19 cellular contexts compared by ENCODE assay signal in the genomic region with DNA sequence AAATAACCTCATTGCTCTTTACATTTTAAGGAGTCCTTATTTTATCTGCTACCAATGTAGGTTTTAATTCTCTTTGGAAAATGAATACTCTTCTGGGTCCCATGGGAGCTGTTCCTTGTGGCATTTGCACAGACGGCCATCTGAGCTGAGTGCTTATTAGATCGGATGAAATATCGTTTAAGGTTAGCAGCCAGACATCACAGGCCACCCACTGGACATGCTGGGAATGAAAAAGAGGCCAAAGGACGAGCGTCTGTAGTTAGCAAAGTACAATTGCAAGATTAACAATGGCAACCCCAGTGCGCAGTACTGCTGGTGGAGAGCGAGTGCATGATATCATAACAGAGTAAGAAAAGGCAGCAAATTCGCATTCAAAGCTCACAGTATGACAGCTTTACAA. TPM values are rescaled to one million over a fixed set of nuclear protein-coding genes. Genes with fewer than 3 reads are reported as not detected.
DNase-seq lines count a peak whose midpoint lies in the region; ATAC-seq, FAIRE-seq and TF ChIP-seq lines count a peak whose summit lies in the region.
"Had no signal": no experiment of that assay in that cellular context is flagged by ENCODE, and none has a peak within 500 bp of the region (broad histone marks: within the 10 kb centered on the region; RNA-seq: fewer than 3 reads in every experiment).

No MANE protein-coding gene starts in this region.

- no peak for TF ChIP-seq RAD21 in A549 (conservative IDR thresholded peaks at IDR 0.05 in 1 of 2, IDR thresholded peaks at IDR 0.05 in 1 of 2)

- ATAC-seq in A549 = peak in 1 of 2 experiments; percentile 39; a peak in 2 of 6 replicates
- no peak for ATAC-seq in left ventricle myocardium superior
- ATAC-seq: GM23338, HCT116 had no signal

- H3K4me1 ChIP-seq in A549 = no peaks in the 10 kb centered on the region

- FAIRE-seq in A549 (lab: Jason Lieb, UNC) (no peak), urothelium cell line (lab: Jason Lieb, UNC) (no peak)

- H3K4me3 ChIP-seq in A549 (no peak overlapping the region), brain microvascular endothelial cell (ENCODE audit: low read depth, low read length) (no peak overlapping the region)
- H3K4me3 ChIP-seq: GM23338 had no signal

- H3K27ac ChIP-seq in A549 (no peak overlapping the region), brain microvascular endothelial cell (no peak overlapping the region)
- H3K27ac ChIP-seq: 22Rv1 had no signal

- no peak for TF ChIP-seq EP300 in A549 (IDR thresholded peaks at IDR 0.05)

- CTCF ChIA-PET in A549 (lab: Yijun Ruan, JAX) = interaction anchor here (0.9 to 1.0 kb wide), 2 partner anchors 14 to 21 kb away, joined by 3 to 4 read pairs; no protein-coding TSS in a partner anchor

- WGBS in A549 (ENCODE audit: missing lambda C conversion rate) = 28% methylated on average over 8 of the region's 8 CpGs

- no peaks in the 10 kb centered on the region for H3K9me3 ChIP-seq in A549

- TF ChIP-seq CTCF in A549 (IDR thresholded peaks at IDR 0.05) = no peak
- peak; percentile 21 for TF ChIP-seq CTCF in brain microvascular endothelial cell (IDR thresholded peaks at IDR 0.05; ENCODE audit: low read depth, low read length, missing control alignments)

- no peak for TF ChIP-seq POLR2A in A549 (IDR thresholded peaks at IDR 0.05; ENCODE audit: low read length)

- H3K4me2 ChIP-seq in A549 = no peak overlapping the region
- H3K4me2 ChIP-seq: GM23338 had no signal

- DNase-seq in DMS53 (lab: John Stamatoyannopoulos, UW) (peak; percentile 24), DMS53 treated with DMSO at 0.1 percent for 48 hours (lab: John Stamatoyannopoulos, UW; ENCODE audit: unreplicated experiment) (no peak), A549 (ENCODE audit: low read depth in 1 of 2, low spot score in 1 of 2) (no peak), NCI-H82 (lab: John Stamatoyannopoulos, UW) (peak; percentile 66), brain microvascular endothelial cell (no peak), NOMO-1 treated with dmso at 0.1 percent for 144 hours (lab: John Stamatoyannopoulos, UW; ENCODE audit: unreplicated experiment) (no peak), left ventricle myocardium superior (no peak), urothelium cell line (ENCODE audit: low spot score) (no peak)
- DNase-seq: CD4-positive, CD25-positive, alpha-beta regulatory T cell; COR-L47; DMS 273 treated with DMSO at 0.1 percent for 48 hours; GF-D8; NCI-H1105 treated with DMSO at 0.1 percent for 48 hours; NCI-H187; NCI-H446 treated with DMSO at 0.1 percent for 48 hours; SHP77 treated with DMSO at 0.1 percent for 48 hours had no signal

- H3K27me3 ChIP-seq in brain microvascular endothelial cell (replicated peaks) = no peaks in the 10 kb centered on the region

- H3K36me3 ChIP-seq in brain microvascular endothelial cell (replicated peaks) = no peaks in the 10 kb centered on the region

- POLR2A ChIA-PET in A549 (lab: Yijun Ruan, JAX) = no interaction called here

- in situ Hi-C loops in brain microvascular endothelial cell (cut with HindIII; ENCODE audit: low pct_ligation_motif_present, low sequenced_read_pairs) = no loop called here

- intact Hi-C loops in left ventricle myocardium superior (cut with micrococcal nuclease) = loop anchor here (5.0 kb wide), 1 partner anchor 468 kb away; no protein-coding TSS in a partner anchor

TF ChIP-seq in A549, 52 proteins besides CTCF, POLR2A, EP300 and RAD21:
- TF ChIP-seq SMC3 (IDR thresholded peaks at IDR 0.05) (peak; percentile 12; the same call in 1 of the 3 replicates), NFE2L2 (conservative IDR thresholded peaks at IDR 0.05; ENCODE audit: low read length) (no peak)

RNA-seq across cellular contexts. Expression of a gene that starts 28.4 kb away (rescaled TPM):
- 1.5 TPM in 2 replicates for polyA plus RNA-seq in A549 (2011; rRNA removed)
- 0.81 and 1.0 TPM in 2 replicates for polyA plus RNA-seq in A549 (2012; cell fraction: cytosol; rRNA removed)
- 3.2 and 3.4 TPM in 2 replicates for polyA plus RNA-seq in A549 (2012; cell fraction: nucleus; rRNA removed)
- 0.61 to 0.88 TPM (median 0.69 TPM) in 3 replicates for polyA plus RNA-seq in A549 (2017; fragmentation: RNase III; extraction: RNeasy Plus Mini Kit Qiagen cat#74134 plus additional on column Dnase treatment)
- 3.5 and 4.6 TPM in 2 replicates for polyA minus RNA-seq in A549 (2011; rRNA and poly(A)+ RNA removed)
- total RNA-seq in left ventricle myocardium superior = 4.5 TPM
- polyA plus RNA-seq: CD4-positive, CD25-positive, alpha-beta regulatory T cell had no signal

Comparison
In these comparisons a context has a peak if more than half of its experiments do, and no peak if none do; other contexts are left out.
1. DNase-seq: peak in DMS53 (single experiment) and NCI-H82 (single experiment); none in DMS53 treated with DMSO at 0.1 percent for 48 hours (single experiment), A549 (0 of 2), brain microvascular endothelial cell (single experiment), NOMO-1 treated with dmso at 0.1 percent for 144 hours (single experiment), left ventricle myocardium superior (single experiment) and urothelium cell line (single experiment).